In the genomic region with DNA sequence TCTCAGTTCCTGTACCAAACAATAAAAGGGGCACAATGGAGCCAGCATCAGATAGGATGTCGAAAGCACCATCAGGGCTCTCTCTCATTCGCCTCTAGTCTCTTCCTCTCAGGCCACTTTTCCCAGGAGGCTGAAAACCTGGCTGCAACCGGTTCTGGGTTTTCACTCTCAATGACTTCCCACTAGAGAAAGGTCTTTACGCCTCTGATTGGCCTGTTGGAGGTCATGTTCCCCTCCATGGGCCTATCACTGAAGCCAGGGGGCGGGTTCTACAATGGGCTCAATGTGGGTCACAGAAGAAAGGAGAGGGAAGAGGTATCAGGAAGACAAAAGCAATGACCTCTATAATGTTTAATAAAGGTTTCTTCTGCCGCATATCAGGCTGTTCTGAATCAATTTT, we compare ENCODE assay signal across 1 cellular context.
TF ChIP-seq lines count a peak whose summit lies in the region.

No MANE protein-coding gene starts in this region.

TF ChIP-seq in GM12878, 131 proteins besides CTCF, POLR2A, EP300 and RAD21:
- no peak for TF ChIP-seq FOXK2 (IDR thresholded peaks at IDR 0.05)
- TF ChIP-seq IRF4 (IDR thresholded peaks at IDR 0.05; ENCODE audit: low read depth, low read length), result no peak
- no peak for TF ChIP-seq POLR2AphosphoS5 (IDR thresholded peaks at IDR 0.05; ENCODE audit: low read length)
- TF ChIP-seq CHD2 (IDR thresholded peaks at IDR 0.05; ENCODE audit: borderline replicate concordance, low read depth, low read length), result no peak
- TF ChIP-seq TCF7 (IDR thresholded peaks at IDR 0.05; ENCODE audit: borderline replicate concordance), result no peak
- TF ChIP-seq PKNOX1 (IDR thresholded peaks at IDR 0.05), result peak; percentile 43; the same call in 1 of the 2 replicates
- TF ChIP-seq TBL1XR1 (IDR thresholded peaks at IDR 0.05; ENCODE audit: low read depth, low read length), result no peak
- no peak for TF ChIP-seq SPI1 (IDR thresholded peaks at IDR 0.05; ENCODE audit: borderline replicate concordance, insufficient read depth, low read depth, low read length)
